Comparison of ENCODE assay signal across 8 cellular contexts in genomic region chr22:50304528-50305392, GRCh38. TPM values are rescaled to one million over a fixed set of nuclear protein-coding genes. Genes with fewer than 3 reads are reported as not detected.
A peak's percentile ranks its signal among the peaks of the same experiment; 100 is the strongest.
DNase-seq lines count a peak whose midpoint lies in the region; ATAC-seq and TF ChIP-seq lines count a peak whose summit lies in the region.

No MANE protein-coding gene starts in this region.

- H3K36me3 ChIP-seq in A673 (ENCODE audit: insufficient read depth, low read length, poor library complexity, severe bottlenecking) (peaks cover 7% of the 10 kb centered on the region), mammary epithelial cell (ENCODE audit: insufficient read depth, low read length) (no peaks in the 10 kb centered on the region), H7 (replicated peaks; ENCODE audit: control insufficient read depth, insufficient read depth, low read length) (no peaks in the 10 kb centered on the region)

- 6% methylated on average over 9 of the region's 22 CpGs for WGBS in mammary epithelial cell (ENCODE audit: low coverage, missing lambda C conversion rate)

- POLR2A ChIA-PET in A673 (lab: Charles Lee; ENCODE audit: low non-redundant PET): no interaction called here

- peak overlapping the region; percentile 90 for H3K4me3 Mint-ChIP-seq in mesothelial cell of epicardium

- H3K9me3 ChIP-seq in A673 (ENCODE audit: low read depth, low read length, poor library complexity, severe bottlenecking) (no peaks in the 10 kb centered on the region), mammary epithelial cell (replicated peaks; ENCODE audit: insufficient read depth, low read length) (no peaks in the 10 kb centered on the region)

- no peaks in the 10 kb centered on the region for H3K27me3 Mint-ChIP-seq in mesothelial cell of epicardium (ENCODE audit: low read depth)

- H3K27ac Mint-ChIP-seq in mesothelial cell of epicardium: peak overlapping the region; percentile 99

- no peak for ATAC-seq in HG02973 (IDR thresholded peaks at IDR 0.05; ENCODE audit: unreplicated experiment)

- H3K4me3 ChIP-seq in A673 (ENCODE audit: low read depth, low read length, poor library complexity, severe bottlenecking) (peak overlapping the region; percentile 100), LNCaP clone FGC (ENCODE audit: low read depth, low read length) (peak overlapping the region; percentile 98), mammary epithelial cell (replicated peaks in 1 of 3; ENCODE audit: insufficient read depth in 1 of 3, low read depth in 2 of 3, low read length in 3 of 3) (peak overlapping the region in 2 of 3 experiments; percentile 36 to 38), H7 (ENCODE audit: insufficient read depth, low read depth, low read length) (no peak overlapping the region)

- no peaks in the 10 kb centered on the region for H3K9me3 Mint-ChIP-seq in mesothelial cell of epicardium

- H3K4me1 Mint-ChIP-seq in mesothelial cell of epicardium: peaks cover 62% of the 10 kb centered on the region

- H2AFZ ChIP-seq in mammary epithelial cell (ENCODE audit: low read depth, low read length): no peak overlapping the region

- in situ Hi-C loops in mammary epithelial cell (cut with MboI; ENCODE audit: low sequenced_read_pairs in 2 of 2): no loop called here

- H3K27ac ChIP-seq in A673 (ENCODE audit: low read depth, low read length, poor library complexity, severe bottlenecking) (peak overlapping the region; percentile 95), mammary epithelial cell (ENCODE audit: insufficient read depth, low read depth, low read length) (peak overlapping the region; percentile 80)

- TF ChIP-seq CTCF in A673 (conservative IDR thresholded peaks at IDR 0.05; ENCODE audit: low read depth, low read length) (no peak), LNCaP clone FGC (IDR thresholded peaks at IDR 0.05; ENCODE audit: control insufficient read depth, extremely low read depth, insufficient read depth) (no peak), mammary epithelial cell (conservative IDR thresholded peaks at IDR 0.05 in 1 of 2, IDR thresholded peaks at IDR 0.05 in 1 of 2; ENCODE audit: extremely low read depth in 1 of 2, insufficient read depth in 1 of 2, low read depth in 1 of 2, low read length in 2 of 2) (peak in 1 of 2 donors; percentile 1), mesothelial cell of epicardium (IDR thresholded peaks at IDR 0.05; ENCODE audit: unreplicated experiment) (no peak)

- peak overlapping the region; percentile 49 for H3K9ac ChIP-seq in mammary epithelial cell (ENCODE audit: insufficient read depth, low read length)

- H3K4me2 ChIP-seq in mammary epithelial cell (ENCODE audit: insufficient read depth, low read depth, low read length): peak overlapping the region; percentile 95

- no peaks in the 10 kb centered on the region for H4K20me1 ChIP-seq in mammary epithelial cell (ENCODE audit: insufficient read depth, low read length)

- H3K27me3 ChIP-seq in A673 (replicated peaks; ENCODE audit: insufficient read depth, low read depth, low read length, poor library complexity) (no peaks in the 10 kb centered on the region), mammary epithelial cell (ENCODE audit: insufficient read depth, low read length) (no peaks in the 10 kb centered on the region), H7 (ENCODE audit: control insufficient read depth, insufficient read depth, low read length) (peaks cover 6% of the 10 kb centered on the region; the same call in 1 of the 2 replicates)

- no peaks in the 10 kb centered on the region for H3K36me3 Mint-ChIP-seq in mesothelial cell of epicardium

- H3K79me2 ChIP-seq in mammary epithelial cell (ENCODE audit: insufficient read depth, low read length): peaks cover 73% of the 10 kb centered on the region

- CTCF ChIA-PET in A673 (lab: Charles Lee): interaction anchor here (0.7 kb wide), 2 partner anchors 29 to 38 kb away, joined by 3 to 11 read pairs; no protein-coding TSS in a partner anchor
- CTCF ChIA-PET in mammary epithelial cell (lab: Charles Lee; ENCODE audit: low non-redundant PET): interaction anchor here (0.9 kb wide), 1 partner anchor 28 kb away, joined by 3 read pairs; no protein-coding TSS in a partner anchor

- H3K4me1 ChIP-seq in A673 (ENCODE audit: insufficient read depth, low read length, poor library complexity, severe bottlenecking) (peaks cover 69% of the 10 kb centered on the region), mammary epithelial cell (ENCODE audit: insufficient read depth, low read length) (peaks cover 59% of the 10 kb centered on the region)

- DNase-seq in A673 (ENCODE audit: low spot score) (peak; percentile 55), LNCaP clone FGC (ENCODE audit: low read depth) (no peak), mammary epithelial cell (peak; percentile 64), mesothelial cell of epicardium (ENCODE audit: low spot score in 2 of 2, unreplicated experiment in 2 of 2) (no peak), H7 (no peak), NCI-H2196 (lab: John Stamatoyannopoulos, UW; ENCODE audit: unreplicated experiment) (no peak), DMS53 (lab: John Stamatoyannopoulos, UW) (no peak)

- dilution Hi-C loops in mammary epithelial cell (cut with HindIII; ENCODE audit: low sequenced_read_pairs): no loop called here

- intact Hi-C loops in A673 (cut with micrococcal nuclease; ENCODE audit: unreplicated experiment): no loop called here
- intact Hi-C loops in mammary epithelial cell (cut with micrococcal nuclease): loop anchor here (1.0 to 5.0 kb wide), 4 partner anchors 11 to 32 kb away; partner anchors contain the start of genes DENND6B and MAPK11

- no TSS peak for BruUV-seq in A673 (replicated peaks; lab: Mats Ljungman, UMichigan)
- BruUV-seq in mammary epithelial cell (replicated peaks; lab: Mats Ljungman, UMichigan): TSS peak; percentile 47

RNA-seq across cellular contexts. Expression of gene PLXNB2, which starts 2.7 kb away (rescaled TPM):
- total RNA-seq in A673 (2021) (155 and 173 TPM in 2 replicates), mammary epithelial cell (100 to 1,000 TPM; 122 to 240 TPM), mesothelial cell of epicardium (467 to 493 TPM (median 468 TPM) in 3 replicates)
- polyA plus RNA-seq in mammary epithelial cell: 96.4 TPM
- 162 TPM for polyA minus RNA-seq in mammary epithelial cell
- 33.4 and 39.8 TPM in 2 replicates for total RNA-seq in H7 (2014; rRNA removed; shearing (Covaris generic))

RNA-seq across cellular contexts. Expression of gene DENND6B, which starts 22.1 kb away (rescaled TPM):
- total RNA-seq in A673 (2021) (5.3 and 10.8 TPM in 2 replicates), mammary epithelial cell (1 to 10 TPM; 2.0 to 3.4 TPM), mesothelial cell of epicardium (19.0 to 20.7 TPM (median 19.2 TPM) in 3 replicates)
- 1.2 TPM for polyA plus RNA-seq in mammary epithelial cell
- 9.9 TPM for polyA minus RNA-seq in mammary epithelial cell
- 0.52 and 1.1 TPM in 2 replicates for total RNA-seq in H7 (2014; rRNA removed; shearing (Covaris generic))

RNA-seq across cellular contexts. Expression of gene MAPK11, which starts 34.6 kb away (rescaled TPM):
- 5.4 and 10.4 TPM in 2 replicates for total RNA-seq in A673 (2021)
- 10 to 100 TPM in 1 of 2 donors, 1 to 10 TPM in 1; 9.3 to 10.0 TPM for total RNA-seq in mammary epithelial cell
- 3.4 TPM for polyA plus RNA-seq in mammary epithelial cell
- polyA minus RNA-seq in mammary epithelial cell: 4.2 TPM
- total RNA-seq in mesothelial cell of epicardium: 5.9 to 8.4 TPM (median 8.3 TPM) in 3 replicates
- 1.4 and 2.4 TPM in 2 replicates for total RNA-seq in H7 (2014; rRNA removed; shearing (Covaris generic))

RNA-seq across cellular contexts. Expression of gene PPP6R2, which starts 38.4 kb away (rescaled TPM):
- total RNA-seq in A673 (2021) (64.6 and 66.7 TPM in 2 replicates), mammary epithelial cell (10 to 100 TPM; 37.7 to 52.3 TPM), mesothelial cell of epicardium (79.4 to 83.7 TPM (median 80.1 TPM) in 3 replicates)
- polyA plus RNA-seq in mammary epithelial cell: 23.4 TPM
- polyA minus RNA-seq in mammary epithelial cell: 35.5 TPM
- total RNA-seq in H7 (2014; rRNA removed; shearing (Covaris generic)): 47.0 and 48.7 TPM in 2 replicates

RNA-seq across cellular contexts. Expression of gene MAPK12, which starts 43.3 kb away (rescaled TPM):
- total RNA-seq in A673 (2021) (20.8 and 27.5 TPM in 2 replicates), mammary epithelial cell (10 to 100 TPM; 11.1 to 11.5 TPM), mesothelial cell of epicardium (55.6 to 63.3 TPM (median 57.2 TPM) in 3 replicates)
- 5.8 TPM for polyA plus RNA-seq in mammary epithelial cell
- polyA minus RNA-seq in mammary epithelial cell: 1.1 TPM
- total RNA-seq in H7 (2014; rRNA removed; shearing (Covaris generic)): 21.2 and 23.8 TPM in 2 replicates

Comparison
In these comparisons a context has a peak if more than half of its experiments do, and no peak if none do; other contexts are left out.
1. DNase-seq: peak in A673 (single experiment) and mammary epithelial cell (single experiment); none in LNCaP clone FGC (single experiment), mesothelial cell of epicardium (0 of 2), H7 (single experiment), NCI-H2196 (single experiment) and DMS53 (single experiment).